Comparison of ENCODE assay signal across 1 cellular context in genomic region chr19:16148443-16149045, GRCh38.
TF ChIP-seq lines count a peak whose summit lies in the region.

No MANE protein-coding gene starts in this region.

TF ChIP-seq in GM12878, 131 proteins besides CTCF, POLR2A, EP300 and RAD21:
- TF ChIP-seq ASH2L (IDR thresholded peaks at IDR 0.05; ENCODE audit: borderline replicate concordance, low read depth) = no peak
- TF ChIP-seq BHLHE40 (IDR thresholded peaks at IDR 0.05; ENCODE audit: borderline replicate concordance in 1 of 2, low read depth in 2 of 2, low read length in 1 of 2) = no peak
- no peak for TF ChIP-seq TCF3 (IDR thresholded peaks at IDR 0.05; ENCODE audit: borderline replicate concordance, insufficient read depth, low read depth, low read length)
- TF ChIP-seq SKIL (IDR thresholded peaks at IDR 0.05; ENCODE audit: low read depth, poor library complexity, severe bottlenecking) = no peak
- TF ChIP-seq HDAC6 (IDR thresholded peaks at IDR 0.05; ENCODE audit: unreplicated experiment) = no peak
- no peak for TF ChIP-seq BCL11A (IDR thresholded peaks at IDR 0.05; ENCODE audit: low read depth, low read length)
- no peak for TF ChIP-seq ZBED1 (IDR thresholded peaks at IDR 0.05; ENCODE audit: borderline replicate concordance)
- TF ChIP-seq PAX5 (IDR thresholded peaks at IDR 0.05; ENCODE audit: borderline replicate concordance, low read depth, low read length) = no peak
- TF ChIP-seq CHD4 (IDR thresholded peaks at IDR 0.05) = no peak
- no peak for TF ChIP-seq RB1 (IDR thresholded peaks at IDR 0.05; ENCODE audit: borderline replicate concordance)
- TF ChIP-seq RELB (IDR thresholded peaks at IDR 0.05; ENCODE audit: low read depth) = no peak
- TF ChIP-seq MXI1 (IDR thresholded peaks at IDR 0.05; ENCODE audit: low read depth, low read length) = no peak
- TF ChIP-seq TCF7 (IDR thresholded peaks at IDR 0.05; ENCODE audit: borderline replicate concordance) = no peak
- TF ChIP-seq MTA2 (IDR thresholded peaks at IDR 0.05; ENCODE audit: low read depth) = no peak
